1 cellular context compared by ENCODE assay signal in genomic region chr1:183126000-183126366, GRCh38.
TF ChIP-seq lines count a peak whose summit lies in the region.

No MANE protein-coding gene starts in this region.

TF ChIP-seq in GM23338, 12 proteins besides CTCF, POLR2A, EP300 and RAD21 (continued from another document):
- no peak for TF ChIP-seq ZNF462 (CRISPR knock-in tag; IDR thresholded peaks at IDR 0.05)
- TF ChIP-seq POLR2AphosphoS5 (IDR thresholded peaks at IDR 0.05; ENCODE audit: low read depth) = no peak
- no peak for TF ChIP-seq CREB1 (CRISPR knock-in tag; IDR thresholded peaks at IDR 0.05; ENCODE audit: low read depth)
- no peak for TF ChIP-seq ZNF114 (CRISPR knock-in tag; IDR thresholded peaks at IDR 0.05)
- no peak for TF ChIP-seq STAT1 (IDR thresholded peaks at IDR 0.05; ENCODE audit: unreplicated experiment)
